12 cellular contexts compared by ENCODE assay signal in genomic region chr10:110644598-110645462, GRCh38. TPM values are rescaled to one million over a fixed set of nuclear protein-coding genes. Genes with fewer than 3 reads are reported as not detected.
A peak's percentile ranks its signal among the peaks of the same experiment; 100 is the strongest.
DNase-seq lines count a peak whose midpoint lies in the region; ATAC-seq and TF ChIP-seq lines count a peak whose summit lies in the region.
"Had no signal": no experiment of that assay in that cellular context is flagged by ENCODE, and none has a peak within 500 bp of the region (broad histone marks: within the 10 kb centered on the region; RNA-seq: fewer than 3 reads in every experiment).

No MANE protein-coding gene starts in this region.

- H3K9me3 ChIP-seq in tibial artery: no peaks in the 10 kb centered on the region
- H3K9me3 ChIP-seq: adrenal gland, neutrophil had no signal

- peaks cover 66% of the 10 kb centered on the region for H3K27me3 Mint-ChIP-seq in activated T-cell treated with anti-CD3 and anti-CD28 coated beads, Interleukin-2, amount 50 U/mL, for 24 hours
- peaks cover 51% of the 10 kb centered on the region for H3K27me3 Mint-ChIP-seq in activated T-helper 17 cell treated with anti-CD3 and anti-CD28 coated beads, Interleukin-2, amount 50 U/mL, for 72 hours

- H3K36me3 ChIP-seq in kidney epithelial cell (ENCODE audit: control insufficient read depth, insufficient read depth, low read length) (no peaks in the 10 kb centered on the region), tibial artery (no peaks in the 10 kb centered on the region)
- H3K36me3 ChIP-seq: adrenal gland, neutrophil had no signal

- H3K9me3 Mint-ChIP-seq in activated T-cell treated with anti-CD3 and anti-CD28 coated beads, Interleukin-2, amount 50 U/mL, for 24 hours: no peaks in the 10 kb centered on the region
- no peaks in the 10 kb centered on the region for H3K9me3 Mint-ChIP-seq in activated T-helper 17 cell treated with anti-CD3 and anti-CD28 coated beads, Interleukin-2, amount 50 U/mL, for 72 hours

- peak overlapping the region; percentile 57 for H3K27ac ChIP-seq in tibial artery
- H3K27ac ChIP-seq: adrenal gland, neutrophil had no signal

- no peak for DNase-seq in activated T-cell treated with anti-CD3 and anti-CD28 coated beads, Interleukin-2, amount 50 U/mL, for 24 hours
- DNase-seq in activated T-cell treated with anti-CD3 and anti-CD28 coated beads, Interleukin-2, amount 50 U/mL, for 48 hours: no peak
- no peak for DNase-seq in kidney epithelial cell (ENCODE audit: low read depth)
- DNase-seq in tibial artery: no peak
- DNase-seq in foreskin melanocyte: no peak
- no peak for DNase-seq in germinal center (ENCODE audit: low spot score)
- DNase-seq: adrenal gland, COR-L47, NCI-H1436 treated with DMSO at 0.1 percent for 48 hours had no signal

- peak overlapping the region; percentile 52 for H3K4me3 ChIP-seq in kidney epithelial cell (ENCODE audit: low read depth, low read length)
- H3K4me3 ChIP-seq in tibial artery: peak overlapping the region; percentile 59 to 70

- no peak overlapping the region for H3K27ac Mint-ChIP-seq in activated T-cell treated with anti-CD3 and anti-CD28 coated beads, Interleukin-2, amount 50 U/mL, for 24 hours
- H3K27ac Mint-ChIP-seq in activated T-helper 17 cell treated with anti-CD3 and anti-CD28 coated beads, Interleukin-2, amount 50 U/mL, for 72 hours: no peak overlapping the region

- no peak for ATAC-seq in activated T-helper 17 cell treated with anti-CD3 and anti-CD28 coated beads, Interleukin-2, amount 50 U/mL, for 72 hours (replicated peaks)
- ATAC-seq in HG02973 (IDR thresholded peaks at IDR 0.05; ENCODE audit: unreplicated experiment): no peak

- H3K4me1 Mint-ChIP-seq in activated T-cell treated with anti-CD3 and anti-CD28 coated beads, Interleukin-2, amount 50 U/mL, for 24 hours (ENCODE audit: low read depth): peaks cover 31% of the 10 kb centered on the region
- peaks cover 18% of the 10 kb centered on the region for H3K4me1 Mint-ChIP-seq in activated T-helper 17 cell treated with anti-CD3 and anti-CD28 coated beads, Interleukin-2, amount 50 U/mL, for 72 hours

- intact Hi-C loops in tibial artery (cut with DNase I; ENCODE audit: low total_unique reads): no loop called here

- no peaks in the 10 kb centered on the region for H3K36me3 Mint-ChIP-seq in activated T-cell treated with anti-CD3 and anti-CD28 coated beads, Interleukin-2, amount 50 U/mL, for 24 hours (ENCODE audit: low read depth)
- peaks cover 10% of the 10 kb centered on the region for H3K36me3 Mint-ChIP-seq in activated T-helper 17 cell treated with anti-CD3 and anti-CD28 coated beads, Interleukin-2, amount 50 U/mL, for 72 hours (ENCODE audit: low read depth)

- no peak for TF ChIP-seq CTCF in kidney epithelial cell (IDR thresholded peaks at IDR 0.05; ENCODE audit: insufficient read depth, low read length, poor library complexity, severe bottlenecking)
- no peak for TF ChIP-seq CTCF in tibial artery (IDR thresholded peaks at IDR 0.05)

- H3K27me3 ChIP-seq in kidney epithelial cell (ENCODE audit: control insufficient read depth, insufficient read depth, low read length): peaks cover 19% of the 10 kb centered on the region
- H3K27me3 ChIP-seq in tibial artery: peaks cover 3 to 40% of the 10 kb centered on the region in 2 donors

- peak overlapping the region; percentile 69 for H3K4me3 Mint-ChIP-seq in activated T-cell treated with anti-CD3 and anti-CD28 coated beads, Interleukin-2, amount 50 U/mL, for 24 hours
- peak overlapping the region; percentile 58 for H3K4me3 Mint-ChIP-seq in activated T-helper 17 cell treated with anti-CD3 and anti-CD28 coated beads, Interleukin-2, amount 50 U/mL, for 72 hours

- peaks cover 0 to 19% (median 17%) of the 10 kb centered on the region in 4 donors for H3K4me1 ChIP-seq in tibial artery

RNA-seq across cellular contexts. Expression of gene RBM20, which starts 0.7 kb away (rescaled TPM):
- under 1 TPM in 1 of 2 donors, not detected in 1; 0.16 TPM for total RNA-seq in activated T-helper 17 cell treated with anti-CD3 and anti-CD28 coated beads, Interleukin-2, amount 50 U/mL, for 72 hours
- total RNA-seq in kidney epithelial cell: 3.3 and 3.8 TPM in 2 replicates
